In genomic region chr10:100000109-100000502, GRCh38 we compare ENCODE assay signal across 17 cellular contexts. TPM values are rescaled to one million over a fixed set of nuclear protein-coding genes. Genes with fewer than 3 reads are reported as not detected.
DNase-seq lines count a peak whose midpoint lies in the region; ATAC-seq and TF ChIP-seq lines count a peak whose summit lies in the region.
"Had no signal": no experiment of that assay in that cellular context is flagged by ENCODE, and none has a peak within 500 bp of the region (broad histone marks: within the 10 kb centered on the region; RNA-seq: fewer than 3 reads in every experiment).

No MANE protein-coding gene starts in this region.

- H3K9me3 ChIP-seq in SJSA1 (replicated peaks) (no peaks in the 10 kb centered on the region), psoas muscle (no peaks in the 10 kb centered on the region), lower lobe of right lung (no peaks in the 10 kb centered on the region)
- H3K9me3 ChIP-seq: BLaER1 treated with 17β-estradiol and CSF1 and Interleukin-3, amounts not matched to agents 10 nM and 100 nM; MG63 had no signal

- H3K27me3 ChIP-seq in SJSA1 (replicated peaks) (no peaks in the 10 kb centered on the region), mesendoderm (ENCODE audit: insufficient read depth, low read length, poor library complexity) (no peaks in the 10 kb centered on the region), psoas muscle (ENCODE audit: insufficient read depth in 3 of 3, low read length in 2 of 3) (no peaks in the 10 kb centered on the region), lower lobe of right lung (ENCODE audit: low read depth) (no peaks in the 10 kb centered on the region)
- H3K27me3 ChIP-seq: BLaER1 treated with 17β-estradiol and CSF1 and Interleukin-3, amounts not matched to agents 10 nM and 100 nM; MG63 had no signal

- CTCF ChIA-PET in T-cell (lab: Charles Lee) = interaction anchor here in 1 of 2 donors (0.5 kb wide), 1 partner anchor 46 kb away, joined by 3 read pairs; no protein-coding TSS in a partner anchor

- H3K23ac ChIP-seq in mesendoderm (ENCODE audit: low read length) = no peak overlapping the region

- H2BK120ac ChIP-seq in mesendoderm (ENCODE audit: low read depth, low read length) = no peak overlapping the region

- H3K36me3 Mint-ChIP-seq in T-cell = peaks cover 15% of the 10 kb centered on the region

- H2AK5ac ChIP-seq in mesendoderm (ENCODE audit: low read length) = no peak overlapping the region

- H3K4me3 Mint-ChIP-seq in T-cell = no peak overlapping the region

- H4K5ac ChIP-seq in mesendoderm (ENCODE audit: low read length) = no peak overlapping the region

- no peak for ATAC-seq in psoas muscle
- no peak for ATAC-seq in lower lobe of right lung
- no peak for ATAC-seq in T-cell (replicated peaks in 1 of 4)
- no peak for ATAC-seq in GM21737 (IDR thresholded peaks at IDR 0.05; ENCODE audit: unreplicated experiment)
- ATAC-seq: HepG2 had no signal

- no peak overlapping the region for H3K4me2 ChIP-seq in mesendoderm (ENCODE audit: low read length)

- H3K27me3 Mint-ChIP-seq in T-cell = peaks cover 0 to 1% of the 10 kb centered on the region in 2 donors

- peak overlapping the region; percentile 32 for H3K56ac ChIP-seq in mesendoderm (ENCODE audit: low read length)

- H3K4me3 ChIP-seq in SJSA1 (no peak overlapping the region), mesendoderm (ENCODE audit: low read length) (no peak overlapping the region), psoas muscle (peak overlapping the region; percentile 37), lower lobe of right lung (no peak overlapping the region)
- H3K4me3 ChIP-seq: BLaER1 treated with 17β-estradiol and CSF1 and Interleukin-3, amounts not matched to agents 10 nM and 100 nM; MG63 had no signal

- intact Hi-C loops in psoas muscle (cut with DNase I) = no loop called here
- intact Hi-C loops in lower lobe of right lung (cut with DNase I) = no loop called here

- H3K27ac ChIP-seq in SJSA1 = 0 out of 2 replicates have a peak overlapping the region, but pooled peaks have one; percentile 3
- H3K27ac ChIP-seq in mesendoderm (ENCODE audit: low read depth, low read length) = no peak overlapping the region
- peak overlapping the region; percentile 80 for H3K27ac ChIP-seq in psoas muscle
- no peak overlapping the region for H3K27ac ChIP-seq in lower lobe of right lung
- H3K27ac ChIP-seq: BLaER1 treated with 17β-estradiol and CSF1 and Interleukin-3, amounts not matched to agents 10 nM and 100 nM had no signal

- H3K36me3 ChIP-seq in SJSA1 = peaks cover 4% of the 10 kb centered on the region
- H3K36me3 ChIP-seq in mesendoderm (ENCODE audit: control insufficient read depth, insufficient read depth, low read length) = no peaks in the 10 kb centered on the region
- H3K36me3 ChIP-seq in psoas muscle (ENCODE audit: insufficient read depth in 1 of 2, low read depth in 1 of 2) = no peaks in the 10 kb centered on the region
- H3K36me3 ChIP-seq in lower lobe of right lung = no peaks in the 10 kb centered on the region

- no peak overlapping the region for H3K27ac Mint-ChIP-seq in T-cell

- DNase-seq in SJSA1 (ENCODE audit: low read depth in 1 of 2, low spot score in 2 of 2) (no peak), mesendoderm (no peak), psoas muscle (no peak), lower lobe of right lung (no peak), T-cell (no peak), NCI-H748 treated with DMSO at 0.1 percent for 48 hours (lab: John Stamatoyannopoulos, UW) (no peak)
- DNase-seq: DMS 273 treated with DMSO at 0.1 percent for 48 hours, MG63, NCI-H1105, NCI-H187 treated with DMSO at 0.1 percent for 48 hours, NCI-H2171, NCI-H446 treated with DMSO at 0.1 percent for 48 hours, NCI-H82, SHP77 treated with DMSO at 0.1 percent for 48 hours had no signal

- peaks cover 52% of the 10 kb centered on the region for H3K4me1 ChIP-seq in SJSA1 (replicated peaks)
- H3K4me1 ChIP-seq in mesendoderm (ENCODE audit: control insufficient read depth, low read depth, low read length) = peaks cover 2% of the 10 kb centered on the region
- peaks cover 73% of the 10 kb centered on the region for H3K4me1 ChIP-seq in psoas muscle
- peaks cover 23% of the 10 kb centered on the region for H3K4me1 ChIP-seq in lower lobe of right lung

- no peak overlapping the region for H2BK5ac ChIP-seq in mesendoderm (ENCODE audit: low read length)

- H3K9me3 Mint-ChIP-seq in T-cell = no peaks in the 10 kb centered on the region

- peaks cover 5 to 11% (median 6%) of the 10 kb centered on the region in 3 donors for H3K4me1 Mint-ChIP-seq in T-cell

- H3K79me2 ChIP-seq in mesendoderm (ENCODE audit: control insufficient read depth, insufficient read depth, low read length) = peaks cover 21% of the 10 kb centered on the region

- no peak overlapping the region for H3K4ac ChIP-seq in mesendoderm (ENCODE audit: low read depth, low read length)

- H3K9ac ChIP-seq in mesendoderm (ENCODE audit: low read length) = no peak overlapping the region
- H3K9ac ChIP-seq: BLaER1 treated with 17β-estradiol and CSF1 and Interleukin-3, amounts not matched to agents 10 nM and 100 nM had no signal

- no peak overlapping the region for H3K18ac ChIP-seq in mesendoderm (ENCODE audit: low read length)

- no peak overlapping the region for H4K8ac ChIP-seq in mesendoderm (ENCODE audit: low read depth, low read length)

- WGBS in mesendoderm (ENCODE audit: extremely low coverage, insufficient coverage, low lambda C conversion rate) = no CpG with 5 or more reads among the region's 6 CpGs
- 72 to 82% (median 81%) methylated on average over 6 of the region's 6 CpGs for WGBS in psoas muscle, 3 donors

- no peak overlapping the region for H2BK15ac ChIP-seq in mesendoderm (replicated peaks; ENCODE audit: low read depth)

- TF ChIP-seq CTCF in psoas muscle (IDR thresholded peaks at IDR 0.05) = no peak
- TF ChIP-seq CTCF in lower lobe of right lung (IDR thresholded peaks at IDR 0.05) = no peak

- peaks cover 8% of the 10 kb centered on the region for H3K79me1 ChIP-seq in mesendoderm (ENCODE audit: low read length)

- POLR2A ChIA-PET in T-cell (lab: Charles Lee) = no interaction called here

RNA-seq across cellular contexts. Expression of gene DNMBP, which starts 9.6 kb away (rescaled TPM):
- 7.7 and 11.0 TPM in 2 replicates for total RNA-seq in SJSA1 (2014; rRNA removed; shearing (Covaris generic))
- polyA plus RNA-seq in mesendoderm (2013, experiment 1 of 2) = 9.3 TPM
- polyA plus RNA-seq in mesendoderm (2013, experiment 2 of 2) = 9.5 TPM
- 10 to 100 TPM; 10.7 to 16.9 (median 12.4) TPM for total RNA-seq in psoas muscle
- polyA plus RNA-seq in psoas muscle = 10 to 100 TPM in 1 of 3 donors, 1 to 10 TPM in 2; 6.2 to 11.0 (median 8.3) TPM
- 13.7 TPM for total RNA-seq in lower lobe of right lung
- total RNA-seq in T-cell = 1 to 10 TPM; 4.4 to 5.8 (median 4.6) TPM

Comparison
In these comparisons a context has a peak if more than half of its experiments do, and no peak if none do; other contexts are left out.
1. H3K27ac ChIP-seq: peak in SJSA1 (single experiment) and psoas muscle (single experiment); none in mesendoderm (single experiment) and lower lobe of right lung (single experiment).